Comparison of ENCODE assay signal across 8 cellular contexts in the genomic region with DNA sequence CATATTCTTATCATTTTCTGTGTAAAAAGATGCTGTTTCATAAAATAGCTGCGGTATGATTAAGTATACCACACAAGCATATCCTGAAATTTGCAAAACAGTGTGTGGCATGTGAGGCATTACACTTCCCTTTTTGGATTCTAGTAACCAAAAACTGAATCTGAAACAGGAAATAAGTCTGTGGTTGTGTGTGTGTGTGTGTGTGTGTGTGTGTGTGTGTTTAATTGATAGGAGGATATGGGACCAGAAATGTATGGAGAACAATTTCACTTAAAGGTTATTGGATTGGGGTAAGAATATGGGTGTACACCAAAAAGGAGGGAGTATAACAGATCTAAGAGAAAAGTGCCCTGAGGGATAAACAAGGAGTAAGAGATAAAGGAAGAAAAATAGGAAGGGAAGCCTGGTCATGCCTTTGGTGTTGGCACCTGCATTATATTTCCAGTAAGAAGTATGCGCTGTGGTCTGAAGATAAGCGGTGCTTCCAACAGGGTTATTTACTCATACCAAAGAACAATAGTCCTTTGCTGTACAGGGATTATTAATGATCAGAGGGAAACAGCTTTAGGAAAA. TPM values are rescaled to one million over a fixed set of nuclear protein-coding genes. Genes with fewer than 3 reads are reported as not detected.
DNase-seq lines count a peak whose midpoint lies in the region; ATAC-seq, FAIRE-seq and TF ChIP-seq lines count a peak whose summit lies in the region.

No MANE protein-coding gene starts in this region.

- H3K27ac Mint-ChIP-seq in activated T-helper 1 cell treated with anti-CD3 and anti-CD28 coated beads, Interleukin-12 subunit alpha, Interleukin-12 subunit beta, Interleukin-2, Interleukin-4 antibody, amounts not matched to agents 30 ng/mL and 10 ng/mL and 1 ng/mL, durations not matched to agents 14 hours and 24 hours and 36 hours = peak overlapping the region; percentile 64

- TF ChIP-seq CTCF in Loucy (conservative IDR thresholded peaks at IDR 0.05; ENCODE audit: low read length) = no peak
- TF ChIP-seq CTCF in keratinocyte (optimal IDR thresholded peaks at IDR 0.05 in 1 of 3, IDR thresholded peaks at IDR 0.05 in 1 of 3, conservative IDR thresholded peaks at IDR 0.05 in 1 of 3; ENCODE audit: extremely low read depth in 1 of 3, insufficient read depth in 2 of 3, low read length in 3 of 3) = no peak
- no peak for TF ChIP-seq CTCF in upper lobe of right lung (IDR thresholded peaks at IDR 0.05)

- H3K4me3 ChIP-seq in Loucy (ENCODE audit: low read length, poor library complexity, severe bottlenecking) (peak overlapping the region; percentile 86), keratinocyte (ENCODE audit: control insufficient read depth in 2 of 3, extremely low read depth in 1 of 3, insufficient read depth in 2 of 3, low read depth in 1 of 3, low read length in 3 of 3) (peak overlapping the region in 1 of 3 experiments; percentile 21), upper lobe of right lung (no peak overlapping the region)

- H3K9me3 Mint-ChIP-seq in activated T-helper 1 cell treated with anti-CD3 and anti-CD28 coated beads, Interleukin-12 subunit alpha, Interleukin-12 subunit beta, Interleukin-2, Interleukin-4 antibody, amounts not matched to agents 30 ng/mL and 10 ng/mL and 1 ng/mL, durations not matched to agents 14 hours and 24 hours and 36 hours = no peaks in the 10 kb centered on the region

- no peaks in the 10 kb centered on the region for H3K27me3 ChIP-seq in Loucy (ENCODE audit: insufficient read depth, low read length, poor library complexity, severe bottlenecking)
- no peaks in the 10 kb centered on the region for H3K27me3 ChIP-seq in keratinocyte (ENCODE audit: control insufficient read depth, extremely low read depth, insufficient read depth, low read length)
- no peaks in the 10 kb centered on the region for H3K27me3 ChIP-seq in upper lobe of right lung

- H3K9me3 ChIP-seq in Loucy (ENCODE audit: insufficient read depth, low read depth, low read length) = no peaks in the 10 kb centered on the region
- no peaks in the 10 kb centered on the region for H3K9me3 ChIP-seq in keratinocyte (ENCODE audit: control insufficient read depth, low read depth, low read length)
- H3K9me3 ChIP-seq in upper lobe of right lung = no peaks in the 10 kb centered on the region

- no peaks in the 10 kb centered on the region for H3K27me3 Mint-ChIP-seq in activated T-helper 1 cell treated with anti-CD3 and anti-CD28 coated beads, Interleukin-12 subunit alpha, Interleukin-12 subunit beta, Interleukin-2, Interleukin-4 antibody, amounts not matched to agents 30 ng/mL and 10 ng/mL and 1 ng/mL, durations not matched to agents 14 hours and 24 hours and 36 hours (ENCODE audit: insufficient read depth)

- intact Hi-C loops in activated T-helper 1 cell treated with anti-CD3 and anti-CD28 coated beads, Interleukin-12 subunit alpha, Interleukin-12 subunit beta, Interleukin-2, Interleukin-4 antibody, amounts not matched to agents 30 ng/mL and 10 ng/mL and 1 ng/mL, durations not matched to agents 14 hours and 24 hours and 36 hours (cut with micrococcal nuclease) = no loop called here
- intact Hi-C loops in upper lobe of right lung (cut with DNase I) = no loop called here

- H3K27ac ChIP-seq in keratinocyte (ENCODE audit: control insufficient read depth, insufficient read depth, low read length) (peak overlapping the region; percentile 76), upper lobe of right lung (peak overlapping the region; percentile 98)

- POLR2A ChIA-PET in HEK293T (lab: Yijun Ruan, JAX) = interaction anchor here (1.0 kb wide), 1 partner anchor 9 kb away, joined by 4 read pairs; no protein-coding TSS in a partner anchor

- H3K79me2 ChIP-seq in Loucy (ENCODE audit: insufficient read depth, low read length) (peaks cover 35% of the 10 kb centered on the region), keratinocyte (ENCODE audit: control insufficient read depth, insufficient read depth, low read length) (peaks cover 15% of the 10 kb centered on the region)

- peak overlapping the region; percentile 73 for H3K4me2 ChIP-seq in Loucy (ENCODE audit: low read depth, low read length, poor library complexity, severe bottlenecking)
- peak overlapping the region; percentile 81 for H3K4me2 ChIP-seq in keratinocyte (ENCODE audit: control insufficient read depth, extremely low read depth, insufficient read depth, low read depth, low read length)

- dilution Hi-C loops in keratinocyte (cut with MboI; ENCODE audit: extremely low pct_ligation_motif_present, low sequenced_read_pairs) = no loop called here

- peak; percentile 58 for FAIRE-seq in keratinocyte (lab: Jason Lieb, UNC)

- CTCF ChIA-PET in HEK293T (lab: Yijun Ruan, JAX) = no interaction called here

- H3K9ac ChIP-seq in Loucy (ENCODE audit: low read depth, low read length, poor library complexity, severe bottlenecking) = peak overlapping the region; percentile 11
- peak overlapping the region; percentile 45 for H3K9ac ChIP-seq in keratinocyte (ENCODE audit: control insufficient read depth, extremely low read depth, insufficient read depth, low read length)

- no peaks in the 10 kb centered on the region for H3K9me2 ChIP-seq in Loucy (replicated peaks; ENCODE audit: low read depth, low read length)

- H3K9me1 ChIP-seq in keratinocyte (ENCODE audit: control insufficient read depth, extremely low read depth, insufficient read depth, low read length) = no peaks in the 10 kb centered on the region

- ATAC-seq in upper lobe of right lung (peak; percentile 2), GM21786 (IDR thresholded peaks at IDR 0.05; ENCODE audit: unreplicated experiment) (no peak)

- peaks cover 76% of the 10 kb centered on the region for H3K4me1 Mint-ChIP-seq in activated T-helper 1 cell treated with anti-CD3 and anti-CD28 coated beads, Interleukin-12 subunit alpha, Interleukin-12 subunit beta, Interleukin-2, Interleukin-4 antibody, amounts not matched to agents 30 ng/mL and 10 ng/mL and 1 ng/mL, durations not matched to agents 14 hours and 24 hours and 36 hours (ENCODE audit: low read depth)

- H3K4me3 Mint-ChIP-seq in activated T-helper 1 cell treated with anti-CD3 and anti-CD28 coated beads, Interleukin-12 subunit alpha, Interleukin-12 subunit beta, Interleukin-2, Interleukin-4 antibody, amounts not matched to agents 30 ng/mL and 10 ng/mL and 1 ng/mL, durations not matched to agents 14 hours and 24 hours and 36 hours = peak overlapping the region; percentile 17

- peaks cover 8% of the 10 kb centered on the region; the same call in 1 of the 2 replicates for H3F3A ChIP-seq in Loucy (ENCODE audit: low read depth)

- DNase-seq in DMS153 treated with DMSO at 0.1 percent for 48 hours (lab: John Stamatoyannopoulos, UW; ENCODE audit: unreplicated experiment) (peak; percentile 16), keratinocyte (ENCODE audit: low read depth, low spot score) (peak; percentile 73), upper lobe of right lung (no peak), HEK293T (ENCODE audit: extremely low spot score) (no peak), HuH-7.5 (ENCODE audit: low spot score) (no peak)
- peak; percentile 14 for DNase-seq in activated T-helper 1 cell treated with anti-CD3 and anti-CD28 coated beads, Interleukin-12 subunit alpha, Interleukin-12 subunit beta, Interleukin-2, Interleukin-4 antibody, amounts not matched to agents 30 ng/mL and 10 ng/mL and 1 ng/mL, durations not matched to agents 14 hours and 24 hours and 36 hours (ENCODE audit: low spot score)

- H3K4me1 ChIP-seq in Loucy (ENCODE audit: insufficient read depth, low read length, poor library complexity, severe bottlenecking) = peaks cover 42% of the 10 kb centered on the region
- H3K4me1 ChIP-seq in keratinocyte (ENCODE audit: control insufficient read depth, extremely low read depth, insufficient read depth, low read length) = peaks cover 54% of the 10 kb centered on the region
- H3K4me1 ChIP-seq in upper lobe of right lung = peaks cover 65% of the 10 kb centered on the region

- H3K36me3 ChIP-seq in Loucy (ENCODE audit: insufficient read depth, low read length) (no peaks in the 10 kb centered on the region), keratinocyte (ENCODE audit: control insufficient read depth in 2 of 2, extremely low read depth in 1 of 2, insufficient read depth in 2 of 2, low read length in 2 of 2) (no peaks in the 10 kb centered on the region), upper lobe of right lung (no peaks in the 10 kb centered on the region)

- H2AFZ ChIP-seq in Loucy (ENCODE audit: low read length) = no peak overlapping the region
- no peak overlapping the region for H2AFZ ChIP-seq in keratinocyte (ENCODE audit: control insufficient read depth, low read length)

- H3K36me3 Mint-ChIP-seq in activated T-helper 1 cell treated with anti-CD3 and anti-CD28 coated beads, Interleukin-12 subunit alpha, Interleukin-12 subunit beta, Interleukin-2, Interleukin-4 antibody, amounts not matched to agents 30 ng/mL and 10 ng/mL and 1 ng/mL, durations not matched to agents 14 hours and 24 hours and 36 hours (ENCODE audit: low read depth) = peaks cover 30% of the 10 kb centered on the region

- H4K20me1 ChIP-seq in Loucy (ENCODE audit: insufficient read depth, low read length, poor library complexity, severe bottlenecking) (peaks cover 8% of the 10 kb centered on the region), keratinocyte (ENCODE audit: control insufficient read depth, extremely low read depth, insufficient read depth, low read length) (no peaks in the 10 kb centered on the region)

RNA-seq across cellular contexts. Expression of a gene that starts 4.0 kb away (rescaled TPM):
- 21.2 and 23.7 TPM in 2 replicates for total RNA-seq in activated T-helper 1 cell treated with anti-CD3 and anti-CD28 coated beads, Interleukin-12 subunit alpha, Interleukin-12 subunit beta, Interleukin-2, Interleukin-4 antibody, amounts not matched to agents 30 ng/mL and 10 ng/mL and 1 ng/mL, durations not matched to agents 14 hours and 24 hours and 36 hours
- polyA plus RNA-seq in keratinocyte = 13.1 to 27.1 TPM (median 21.7 TPM) in 3 replicates
- 13.0 TPM for polyA plus RNA-seq in keratinocyte (2011; ENCODE audit: low read depth)
- polyA plus RNA-seq in keratinocyte (2011; cell fraction: cytosol; rRNA removed) = 19.7 and 28.4 TPM in 2 replicates
- polyA plus RNA-seq in keratinocyte (2011; cell fraction: nucleus; rRNA removed) = 6.4 and 10.7 TPM in 2 replicates
- 22.6 and 25.4 TPM in 2 replicates for polyA plus RNA-seq in keratinocyte (2012; ENCODE audit: low replicate concordance)
- polyA minus RNA-seq in keratinocyte = 2.3 to 12.0 TPM (median 5.1 TPM) in 3 replicates
- polyA minus RNA-seq in keratinocyte (2011; cell fraction: cytosol; rRNA and poly(A)+ RNA removed) = 16.9 TPM
- polyA minus RNA-seq in keratinocyte (2011; cell fraction: nucleus; rRNA and poly(A)+ RNA removed) = 0.85 and 1.8 TPM in 2 replicates
- 28.9 TPM for total RNA-seq in upper lobe of right lung

RNA-seq across cellular contexts. Expression of a gene that starts 4.4 kb away (rescaled TPM):
- total RNA-seq in activated T-helper 1 cell treated with anti-CD3 and anti-CD28 coated beads, Interleukin-12 subunit alpha, Interleukin-12 subunit beta, Interleukin-2, Interleukin-4 antibody, amounts not matched to agents 30 ng/mL and 10 ng/mL and 1 ng/mL, durations not matched to agents 14 hours and 24 hours and 36 hours = 14.5 and 16.7 TPM in 2 replicates
- 8.0 to 10.0 TPM (median 9.4 TPM) in 3 replicates for polyA plus RNA-seq in keratinocyte
- 14.8 TPM for polyA plus RNA-seq in keratinocyte (2011; ENCODE audit: low read depth)
- polyA plus RNA-seq in keratinocyte (2011; cell fraction: cytosol; rRNA removed) = 7.1 and 9.8 TPM in 2 replicates
- polyA plus RNA-seq in keratinocyte (2011; cell fraction: nucleus; rRNA removed) = 12.2 and 15.4 TPM in 2 replicates
- polyA plus RNA-seq in keratinocyte (2012; ENCODE audit: low replicate concordance) = 11.5 and 28.0 TPM in 2 replicates
- polyA minus RNA-seq in keratinocyte = 18.5 to 29.4 TPM (median 27.1 TPM) in 3 replicates
- polyA minus RNA-seq in keratinocyte (2011; cell fraction: cytosol; rRNA and poly(A)+ RNA removed) = 14.8 TPM
- polyA minus RNA-seq in keratinocyte (2011; cell fraction: nucleus; rRNA and poly(A)+ RNA removed) = 13.1 and 21.9 TPM in 2 replicates
- 28.7 TPM for total RNA-seq in upper lobe of right lung

Comparison
In these comparisons a context has a peak if more than half of its experiments do, and no peak if none do; other contexts are left out.
1. DNase-seq: peak in DMS153 treated with DMSO at 0.1 percent for 48 hours (single experiment), activated T-helper 1 cell treated with anti-CD3 and anti-CD28 coated beads, Interleukin-12 subunit alpha, Interleukin-12 subunit beta, Interleukin-2, Interleukin-4 antibody, amounts not matched to agents 30 ng/mL and 10 ng/mL and 1 ng/mL, durations not matched to agents 14 hours and 24 hours and 36 hours (single experiment) and keratinocyte (single experiment); none in upper lobe of right lung (single experiment), HEK293T (single experiment) and HuH-7.5 (single experiment).